8 cellular contexts compared by ENCODE assay signal in genomic region chrX:110317079-110317819, GRCh38. TPM values are rescaled to one million over a fixed set of nuclear protein-coding genes. Genes with fewer than 3 reads are reported as not detected.
DNase-seq lines count a peak whose midpoint lies in the region; ATAC-seq and TF ChIP-seq lines count a peak whose summit lies in the region.

No MANE protein-coding gene starts in this region.

- H3K4me1 ChIP-seq in ascending aorta (no peaks in the 10 kb centered on the region), skeletal muscle satellite cell (ENCODE audit: control insufficient read depth, insufficient read depth, low read length) (peaks cover 4% of the 10 kb centered on the region)

- H3K27ac ChIP-seq in SK-N-MC (no peak overlapping the region), ascending aorta (peak overlapping the region; percentile 69 to 81)

- peak overlapping the region; percentile 94 for H3K4me2 ChIP-seq in skeletal muscle satellite cell (ENCODE audit: low read length)

- DNase-seq in NCI-H2171 treated with DMSO at 0.1 percent for 48 hours (lab: John Stamatoyannopoulos, UW) (peak; percentile 26), NCI-H2171 (lab: John Stamatoyannopoulos, UW) (no peak), SK-N-MC (ENCODE audit: low read depth, low spot score) (no peak), ascending aorta (ENCODE audit: low spot score in 2 of 2) (peak in 1 of 2 donors; percentile 62), NOMO-1 treated with dmso at 0.1 percent for 144 hours (lab: John Stamatoyannopoulos, UW; ENCODE audit: unreplicated experiment) (no peak)

- no peaks in the 10 kb centered on the region for H3K9me3 ChIP-seq in SK-N-MC (ENCODE audit: low read depth, low read length)
- no peaks in the 10 kb centered on the region for H3K9me3 ChIP-seq in ascending aorta
- no peaks in the 10 kb centered on the region for H3K9me3 ChIP-seq in skeletal muscle satellite cell (replicated peaks; ENCODE audit: low read length)

- no peak for TF ChIP-seq CTCF in ascending aorta (IDR thresholded peaks at IDR 0.05)

- H3K36me3 ChIP-seq in SK-N-MC (ENCODE audit: insufficient read depth, low read length) (no peaks in the 10 kb centered on the region), ascending aorta (no peaks in the 10 kb centered on the region), skeletal muscle satellite cell (ENCODE audit: insufficient read depth, low read length) (no peaks in the 10 kb centered on the region)

- H3K4me3 ChIP-seq in SK-N-MC (peak overlapping the region; percentile 84), ascending aorta (peak overlapping the region; percentile 60 to 93), iPS-11a (ENCODE audit: low read depth, low read length) (peak overlapping the region; percentile 67), skeletal muscle satellite cell (ENCODE audit: low read length) (peak overlapping the region; percentile 86)

- peak; percentile 31 for ATAC-seq in HG02943 (IDR thresholded peaks at IDR 0.05; ENCODE audit: low read depth, unreplicated experiment)

- H3K9ac ChIP-seq in SK-N-MC (ENCODE audit: insufficient read length) = peak overlapping the region; percentile 81
- peak overlapping the region; percentile 93 for H3K9ac ChIP-seq in skeletal muscle satellite cell (ENCODE audit: low read depth, low read length)

- H3K27me3 ChIP-seq in ascending aorta (no peaks in the 10 kb centered on the region), skeletal muscle satellite cell (ENCODE audit: control insufficient read depth, insufficient read depth, low read length) (peaks cover 2% of the 10 kb centered on the region)

- intact Hi-C loops in ascending aorta (cut with DNase I) = loop anchor here (5.0 to 10.0 kb wide), 3 partner anchors 95 to 782 kb away; partner anchors contain the start of gene NXT2

RNA-seq across cellular contexts. Expression of gene AMMECR1, which starts 0.6 kb away (rescaled TPM):
- 3.5 TPM for total RNA-seq in ascending aorta
- total RNA-seq in skeletal muscle satellite cell (2012; rRNA removed) = 14.4 and 19.3 TPM in 2 replicates

RNA-seq across cellular contexts. Expression of gene RTL9, which starts 41.4 kb away (rescaled TPM):
- total RNA-seq in ascending aorta = not detected
- total RNA-seq in skeletal muscle satellite cell (2012; rRNA removed) = 0.25 and 0.44 TPM in 2 replicates
